8 cellular contexts compared by ENCODE assay signal in genomic region chr11:74950374-74950969, GRCh38. TPM values are rescaled to one million over a fixed set of nuclear protein-coding genes. Genes with fewer than 3 reads are reported as not detected.
DNase-seq lines count a peak whose midpoint lies in the region; ATAC-seq, FAIRE-seq and TF ChIP-seq lines count a peak whose summit lies in the region.

No MANE protein-coding gene starts in this region.

- H3K9ac ChIP-seq in astrocyte (ENCODE audit: low read length) = peak overlapping the region; percentile 99

- H3K27ac ChIP-seq in heart right ventricle (peak overlapping the region in 8 of 10 donors; percentile 51 to 95 (median 86)), astrocyte (ENCODE audit: low read depth, low read length) (peak overlapping the region; percentile 14), lower lobe of right lung (no peak overlapping the region), vagina (no peak overlapping the region)

- H3K4me1 Mint-ChIP-seq in astrocyte (ENCODE audit: low read depth, unreplicated experiment) = peaks cover 6% of the 10 kb centered on the region

- peak overlapping the region; percentile 95 for H3K4me2 ChIP-seq in astrocyte (ENCODE audit: low read length)

- TF ChIP-seq POLR2A in vagina (IDR thresholded peaks at IDR 0.05) = no peak

- H3K4me1 ChIP-seq in heart right ventricle (peaks cover 0 to 63% (median 50%) of the 10 kb centered on the region in 9 donors), astrocyte (ENCODE audit: insufficient read depth, low read length) (peaks cover 9% of the 10 kb centered on the region), lower lobe of right lung (peaks cover 27% of the 10 kb centered on the region), vagina (peaks cover 38% of the 10 kb centered on the region)

- no peak for ATAC-seq in heart right ventricle
- ATAC-seq in Right ventricle myocardium inferior = no peak
- ATAC-seq in lower lobe of right lung = no peak
- ATAC-seq in omental fat pad (ENCODE audit: low FRiP score) = no peak
- no peak for ATAC-seq in GM18502 (IDR thresholded peaks at IDR 0.05; ENCODE audit: poor library complexity, unreplicated experiment)

- TF ChIP-seq CTCF in heart right ventricle (IDR thresholded peaks at IDR 0.05) (no peak), astrocyte (IDR thresholded peaks at IDR 0.05; ENCODE audit: insufficient read depth, low read depth, low read length) (no peak), lower lobe of right lung (IDR thresholded peaks at IDR 0.05) (no peak), vagina (IDR thresholded peaks at IDR 0.05) (no peak), omental fat pad (IDR thresholded peaks at IDR 0.05) (no peak)

- H3K9me3 ChIP-seq in heart right ventricle (no peaks in the 10 kb centered on the region), astrocyte (ENCODE audit: insufficient read depth, low read depth, low read length) (no peaks in the 10 kb centered on the region), lower lobe of right lung (no peaks in the 10 kb centered on the region), vagina (no peaks in the 10 kb centered on the region)

- peaks cover 49% of the 10 kb centered on the region for H4K20me1 ChIP-seq in astrocyte (ENCODE audit: insufficient read depth, low read length)

- H3K36me3 ChIP-seq in heart right ventricle (peaks cover 0 to 39% (median 0%) of the 10 kb centered on the region in 9 donors), astrocyte (ENCODE audit: insufficient read depth, low read length) (peaks cover 11% of the 10 kb centered on the region), lower lobe of right lung (peaks cover 8% of the 10 kb centered on the region), vagina (no peaks in the 10 kb centered on the region)

- H2AFZ ChIP-seq in astrocyte (ENCODE audit: low read depth, low read length) = no peak overlapping the region

- no peaks in the 10 kb centered on the region for H3K27me3 Mint-ChIP-seq in astrocyte (ENCODE audit: low read depth, unreplicated experiment)

- WGBS in heart right ventricle, 2 donors = 55 to 64% methylated on average over 2 of the region's 2 CpGs

- no peaks in the 10 kb centered on the region for H3K9me3 Mint-ChIP-seq in astrocyte (ENCODE audit: unreplicated experiment)

- no peak for FAIRE-seq in astrocyte (lab: Jason Lieb, UNC)

- intact Hi-C loops in heart right ventricle (cut with DNase I) (no loop called here), Right ventricle myocardium inferior (cut with DNase I) (no loop called here), lower lobe of right lung (cut with DNase I) (no loop called here), vagina (cut with DNase I) (no loop called here)

- H3K27ac Mint-ChIP-seq in astrocyte (ENCODE audit: unreplicated experiment) = no peak overlapping the region

- peak overlapping the region; percentile 100 for H3K4me3 Mint-ChIP-seq in astrocyte (ENCODE audit: unreplicated experiment)

- H3K27me3 ChIP-seq in heart right ventricle (no peaks in the 10 kb centered on the region), astrocyte (ENCODE audit: insufficient read depth, low read length) (no peaks in the 10 kb centered on the region), lower lobe of right lung (ENCODE audit: low read depth) (no peaks in the 10 kb centered on the region), vagina (no peaks in the 10 kb centered on the region)

- H3K79me2 ChIP-seq in astrocyte (ENCODE audit: insufficient read depth, low read length) = peaks cover 71% of the 10 kb centered on the region

- H3K4me3 ChIP-seq in heart right ventricle (peak overlapping the region; percentile 50 to 93 (median 82)), astrocyte (ENCODE audit: insufficient read depth, low read depth, low read length) (peak overlapping the region; percentile 98), lower lobe of right lung (peak overlapping the region; percentile 92), vagina (peak overlapping the region; percentile 73 to 74)

- DNase-seq in heart right ventricle (no peak), Right ventricle myocardium inferior (ENCODE audit: missing footprints) (no peak), astrocyte (ENCODE audit: low read depth) (no peak), lower lobe of right lung (no peak), vagina (ENCODE audit: extremely low spot score in 2 of 2) (no peak), omental fat pad (ENCODE audit: low spot score) (no peak)
- DNase-seq in activated effector memory CD4-positive, alpha-beta T cell treated with anti-CD3 and anti-CD28 coated beads, Interleukin-2, amount 50 U/mL, for 16 hours = no peak

- no peaks in the 10 kb centered on the region for H3K36me3 Mint-ChIP-seq in astrocyte (ENCODE audit: low read depth, unreplicated experiment)

RNA-seq across cellular contexts. Expression of gene SPCS2, which starts 1.4 kb away (rescaled TPM):
- total RNA-seq in heart right ventricle (100 to 1,000 TPM in 5 of 10 donors, 10 to 100 TPM in 5; 78.4 to 128 (median 99.5) TPM), Right ventricle myocardium inferior (108 TPM), astrocyte (104 and 120 TPM in 2 replicates), lower lobe of right lung (149 TPM), vagina (26.0 TPM), omental fat pad (100 to 1,000 TPM in 1 of 4 donors, 10 to 100 TPM in 3; 33.3 to 104 (median 47.0) TPM)
- polyA plus RNA-seq in heart right ventricle = 100 to 1,000 TPM; 116 to 143 TPM

RNA-seq across cellular contexts. Expression of gene XRRA1, which starts 1.6 kb away (rescaled TPM):
- total RNA-seq in heart right ventricle = 10 to 100 TPM in 6 of 10 donors, 1 to 10 TPM in 4; 4.0 to 22.8 (median 11.7) TPM
- 1 to 10 TPM; 1.8 to 4.3 TPM for polyA plus RNA-seq in heart right ventricle
- total RNA-seq in Right ventricle myocardium inferior = 6.6 TPM
- 8.4 and 8.9 TPM in 2 replicates for total RNA-seq in astrocyte
- total RNA-seq in lower lobe of right lung = 10.0 TPM
- total RNA-seq in vagina = 9.6 TPM
- 10 to 100 TPM in 3 of 4 donors, 1 to 10 TPM in 1; 7.4 to 18.6 (median 14.5) TPM for total RNA-seq in omental fat pad

RNA-seq across cellular contexts. Expression of gene NEU3, which starts 38.3 kb away (rescaled TPM):
- total RNA-seq in heart right ventricle = 10 to 100 TPM in 4 of 10 donors, 1 to 10 TPM in 6; 3.4 to 16.1 (median 9.9) TPM
- 1 to 10 TPM; 2.6 to 6.3 TPM for polyA plus RNA-seq in heart right ventricle
- total RNA-seq in Right ventricle myocardium inferior = 4.5 TPM
- 8.6 and 9.7 TPM in 2 replicates for total RNA-seq in astrocyte
- 10.7 TPM for total RNA-seq in lower lobe of right lung
- total RNA-seq in vagina = 5.6 TPM
- total RNA-seq in omental fat pad = 1 to 10 TPM; 4.6 to 9.6 (median 6.2) TPM

Comparison
In these comparisons a context has a peak if more than half of its experiments do, and no peak if none do; other contexts are left out.
1. H3K27ac ChIP-seq: peak in heart right ventricle (8 of 10) and astrocyte (single experiment); none in lower lobe of right lung (single experiment) and vagina (single experiment).
2. Peak in every context shown above with its lines, with median percentiles within 50 percentile points of each other: H3K4me3 ChIP-seq.